ENCODE assay signal across 8 cellular contexts in the genomic region with DNA sequence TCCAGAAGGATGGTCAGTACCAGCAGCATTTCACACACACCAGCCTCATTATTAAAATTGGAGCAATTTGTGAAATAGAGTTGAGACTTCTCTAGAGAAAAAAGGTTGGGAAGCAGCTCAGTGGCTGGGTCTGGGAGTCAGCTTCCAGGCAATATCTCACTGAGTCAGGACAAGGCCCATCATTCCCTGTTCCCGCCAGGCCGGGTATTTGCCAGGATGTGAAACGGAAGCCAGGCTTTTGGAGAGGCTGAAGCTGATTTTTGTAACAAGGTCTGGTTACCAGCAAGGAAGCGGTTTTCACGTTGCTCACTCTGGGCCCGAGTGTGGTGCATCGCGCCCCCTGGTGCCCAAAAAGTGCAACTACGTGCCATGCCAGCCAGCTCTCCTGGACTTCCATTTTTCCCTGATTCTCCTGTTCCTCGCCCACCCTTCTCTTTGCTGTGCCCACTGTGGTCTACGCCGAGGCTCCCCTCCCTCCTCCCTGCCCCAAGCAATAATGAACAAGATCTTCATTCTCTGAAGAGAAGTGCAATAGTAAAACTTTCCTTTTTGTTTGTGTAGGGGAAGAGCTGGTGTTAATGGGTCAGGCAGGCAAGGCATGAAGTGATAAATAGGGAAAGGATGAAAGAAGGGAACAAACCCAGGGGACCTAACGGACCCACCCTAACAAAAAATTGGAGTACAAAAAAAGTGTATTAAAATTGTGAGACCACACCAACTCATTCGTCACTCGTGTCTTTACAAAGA.
DNase-seq lines count a peak whose midpoint lies in the region; ATAC-seq and TF ChIP-seq lines count a peak whose summit lies in the region.

No MANE protein-coding gene starts in this region.

- ATAC-seq in HG03064 (IDR thresholded peaks at IDR 0.05; ENCODE audit: low read depth, unreplicated experiment) (peak; percentile 68), HG02970 (IDR thresholded peaks at IDR 0.05; ENCODE audit: low FRiP score, unreplicated experiment) (no peak)

- H3K4me3 ChIP-seq in GM12864 (ENCODE audit: low read depth, low read length) = no peak overlapping the region

- TF ChIP-seq CTCF in GM12864 (IDR thresholded peaks at IDR 0.05; ENCODE audit: low read depth, low read length, missing control alignments) = peak; percentile 99

- DNase-seq in GM12864 (ENCODE audit: low read depth) = no peak
- peak; percentile 78 for DNase-seq in NCI-H345 (lab: John Stamatoyannopoulos, UW)
- DNase-seq in activated CD4-positive, CD25-positive, alpha-beta regulatory T cell treated with anti-CD3 and anti-CD28 coated beads, Interleukin-2, amount 50 U/mL, for 16 hours (ENCODE audit: low read depth, low spot score) = peak; percentile 57
- peak in 55 of 61 donors; percentile 16 to 90 (median 52) for DNase-seq in caudate nucleus (lab: John Stamatoyannopoulos, UW)
- DNase-seq in kidney tubule cell (ENCODE audit: low spot score) = peak; percentile 87
- peak; percentile 37 to 65 (median 54) for DNase-seq in stimulated activated CD4-positive, alpha-beta T cell treated with anti-CD3 and anti-CD28 coated beads, Interleukin-1b, Interleukin-23, amount 100 ng/mL, for 24 hours (ENCODE audit: low read depth in 4 of 4, low spot score in 1 of 4)

- no peak overlapping the region for H3K27ac ChIP-seq in caudate nucleus (ENCODE audit: low read depth, low read length)
